ENCODE assay signal across 9 cellular contexts in the genomic region with DNA sequence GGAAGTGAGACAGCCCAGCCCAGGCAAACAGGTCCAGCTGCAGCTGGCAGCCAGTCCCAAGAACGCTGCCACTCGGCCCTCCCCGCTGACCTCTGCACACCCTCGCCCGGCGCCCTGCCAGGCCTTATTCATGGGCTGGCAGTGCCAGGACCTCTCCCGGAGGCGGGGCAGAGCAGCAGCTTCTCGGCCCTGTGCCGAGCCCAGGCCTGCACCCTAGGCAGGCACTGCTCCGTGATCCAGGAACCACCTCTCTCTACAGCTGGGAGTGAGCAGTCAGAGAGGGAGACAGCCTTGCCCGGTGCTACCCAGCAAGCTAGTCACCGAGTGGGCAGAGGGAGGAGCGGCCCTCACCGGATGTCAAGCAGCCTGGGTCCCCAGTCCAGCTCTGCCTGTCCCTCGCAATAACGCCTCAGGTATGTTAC.
A peak's percentile ranks its signal among the peaks of the same experiment; 100 is the strongest.
DNase-seq lines count a peak whose midpoint lies in the region; TF ChIP-seq lines count a peak whose summit lies in the region.
"Had no signal": no experiment of that assay in that cellular context is flagged by ENCODE, and none has a peak within 500 bp of the region (broad histone marks: within the 10 kb centered on the region; RNA-seq: fewer than 3 reads in every experiment).

No MANE protein-coding gene starts in this region.

- H3K4me3 ChIP-seq in esophagus (ENCODE audit: low read depth in 1 of 2, low read length in 2 of 2): peak overlapping the region; percentile 35 to 43
- H3K4me3 ChIP-seq in muscle layer of duodenum (ENCODE audit: low read depth in 1 of 2, low read length in 2 of 2): peak overlapping the region in 1 of 2 donors; percentile 16
- no peak overlapping the region for H3K4me3 ChIP-seq in smooth muscle cell
- no peak overlapping the region for H3K4me3 ChIP-seq in brain microvascular endothelial cell (ENCODE audit: low read depth, low read length)
- H3K4me3 ChIP-seq: BLaER1 treated with 17β-estradiol and CSF1 and Interleukin-3, amounts not matched to agents 10 nM and 100 nM had no signal

- H3K36me3 Mint-ChIP-seq in activated T-helper 2 cell treated with anti-CD3 and anti-CD28 coated beads, Interferon-gamma antibody, Interleukin-2, Interleukin-4, amounts not matched to agents 10 μg/mL and 5 μg/mL and 100 μg/mL, durations not matched to agents 14 hours and 24 hours and 36 hours (ENCODE audit: low read depth): no peaks in the 10 kb centered on the region

- H3K9me3 Mint-ChIP-seq in activated T-helper 2 cell treated with anti-CD3 and anti-CD28 coated beads, Interferon-gamma antibody, Interleukin-2, Interleukin-4, amounts not matched to agents 10 μg/mL and 5 μg/mL and 100 μg/mL, durations not matched to agents 14 hours and 24 hours and 36 hours: no peaks in the 10 kb centered on the region

- no peaks in the 10 kb centered on the region for H3K4me1 Mint-ChIP-seq in activated T-helper 2 cell treated with anti-CD3 and anti-CD28 coated beads, Interferon-gamma antibody, Interleukin-2, Interleukin-4, amounts not matched to agents 10 μg/mL and 5 μg/mL and 100 μg/mL, durations not matched to agents 14 hours and 24 hours and 36 hours (ENCODE audit: low read depth)

- DNase-seq in ACHN: peak; percentile 94
- peak; percentile 61 for DNase-seq in NCI-H774 (lab: John Stamatoyannopoulos, UW)
- no peak for DNase-seq in smooth muscle cell (lab: John Stamatoyannopoulos, UW; ENCODE audit: unreplicated experiment)
- no peak for DNase-seq in NCI-H748 treated with DMSO at 0.1 percent for 48 hours (lab: John Stamatoyannopoulos, UW)
- no peak for DNase-seq in brain microvascular endothelial cell
- DNase-seq in activated T-helper 2 cell treated with anti-CD3 and anti-CD28 coated beads, Interferon-gamma antibody, Interleukin-2, Interleukin-4, amounts not matched to agents 10 μg/mL and 5 μg/mL and 100 μg/mL, durations not matched to agents 14 hours and 24 hours and 36 hours (ENCODE audit: low spot score): no peak

- H3K36me3 ChIP-seq in esophagus (ENCODE audit: control insufficient read depth in 2 of 2, insufficient read depth in 2 of 2, low read length in 1 of 2): no peaks in the 10 kb centered on the region
- no peaks in the 10 kb centered on the region for H3K36me3 ChIP-seq in muscle layer of duodenum (ENCODE audit: control insufficient read depth in 1 of 2, insufficient read depth in 2 of 2, low read length in 2 of 2)
- H3K36me3 ChIP-seq in smooth muscle cell (ENCODE audit: low read depth): no peaks in the 10 kb centered on the region
- H3K36me3 ChIP-seq in brain microvascular endothelial cell (replicated peaks): no peaks in the 10 kb centered on the region
- H3K36me3 ChIP-seq: BLaER1 treated with 17β-estradiol and CSF1 and Interleukin-3, amounts not matched to agents 10 nM and 100 nM had no signal

- TF ChIP-seq CTCF in smooth muscle cell (IDR thresholded peaks at IDR 0.05; ENCODE audit: borderline replicate concordance, insufficient read depth, poor library complexity, severe bottlenecking): no peak
- TF ChIP-seq CTCF in brain microvascular endothelial cell (IDR thresholded peaks at IDR 0.05; ENCODE audit: low read depth, low read length, missing control alignments): no peak

- H3K4me1 ChIP-seq in esophagus (ENCODE audit: control insufficient read depth in 2 of 2, insufficient read depth in 2 of 2, low read length in 1 of 2): peaks cover 8 to 22% of the 10 kb centered on the region in 2 donors
- peaks cover 0 to 11% of the 10 kb centered on the region in 2 donors for H3K4me1 ChIP-seq in muscle layer of duodenum (ENCODE audit: control insufficient read depth in 1 of 2, insufficient read depth in 2 of 2, low read length in 2 of 2)
- H3K4me1 ChIP-seq in smooth muscle cell (ENCODE audit: low read depth): no peaks in the 10 kb centered on the region

- H3K27ac ChIP-seq in esophagus (ENCODE audit: low read depth in 2 of 2, low read length in 1 of 2) (peak overlapping the region; percentile 78 to 85), muscle layer of duodenum (ENCODE audit: low read length) (peak overlapping the region; percentile 43), smooth muscle cell (ENCODE audit: low read depth) (no peak overlapping the region), brain microvascular endothelial cell (no peak overlapping the region)
- H3K27ac ChIP-seq: BLaER1 treated with 17β-estradiol and CSF1 and Interleukin-3, amounts not matched to agents 10 nM and 100 nM had no signal

- intact Hi-C loops in activated T-helper 2 cell treated with anti-CD3 and anti-CD28 coated beads, Interferon-gamma antibody, Interleukin-2, Interleukin-4, amounts not matched to agents 10 μg/mL and 5 μg/mL and 100 μg/mL, durations not matched to agents 14 hours and 24 hours and 36 hours (cut with micrococcal nuclease): loop anchor here (10.0 kb wide), 1 partner anchor 74 kb away; no protein-coding TSS in a partner anchor

- no peaks in the 10 kb centered on the region for H3F3A ChIP-seq in smooth muscle cell (ENCODE audit: low read depth)

- no peak overlapping the region for H2AFZ ChIP-seq in smooth muscle cell (ENCODE audit: low read depth)

- H3K9me3 ChIP-seq in esophagus (ENCODE audit: control insufficient read depth in 2 of 2, insufficient read depth in 1 of 2, low read depth in 1 of 2, low read length in 1 of 2): peaks cover 0 to 4% of the 10 kb centered on the region in 2 donors
- H3K9me3 ChIP-seq in muscle layer of duodenum (ENCODE audit: control insufficient read depth in 1 of 2, low read length in 2 of 2): no peaks in the 10 kb centered on the region
- H3K9me3 ChIP-seq in smooth muscle cell (replicated peaks; ENCODE audit: low read depth): no peaks in the 10 kb centered on the region
- H3K9me3 ChIP-seq: BLaER1 treated with 17β-estradiol and CSF1 and Interleukin-3, amounts not matched to agents 10 nM and 100 nM had no signal

- H3K27me3 ChIP-seq in esophagus (ENCODE audit: control insufficient read depth in 1 of 2, insufficient read depth in 2 of 2, low read length in 2 of 2) (peaks cover 0 to 2% of the 10 kb centered on the region in 2 donors), muscle layer of duodenum (ENCODE audit: low read depth, low read length) (peaks cover 7% of the 10 kb centered on the region), smooth muscle cell (ENCODE audit: low read depth) (no peaks in the 10 kb centered on the region), brain microvascular endothelial cell (replicated peaks) (peaks cover 17% of the 10 kb centered on the region)

- no peaks in the 10 kb centered on the region for H3K79me2 ChIP-seq in smooth muscle cell (ENCODE audit: low read depth)

- H3K9ac ChIP-seq in smooth muscle cell (ENCODE audit: low read depth): no peak overlapping the region
- H3K9ac ChIP-seq: BLaER1 treated with 17β-estradiol and CSF1 and Interleukin-3, amounts not matched to agents 10 nM and 100 nM had no signal

- H3K4me2 ChIP-seq in smooth muscle cell: no peak overlapping the region

- H3K4me3 Mint-ChIP-seq in activated T-helper 2 cell treated with anti-CD3 and anti-CD28 coated beads, Interferon-gamma antibody, Interleukin-2, Interleukin-4, amounts not matched to agents 10 μg/mL and 5 μg/mL and 100 μg/mL, durations not matched to agents 14 hours and 24 hours and 36 hours (ENCODE audit: low read depth): no peak overlapping the region

- in situ Hi-C loops in ACHN (cut with HindIII; ENCODE audit: low pct_ligation_motif_present, low pct_unique_long_range_greater_than_20kb, low sequenced_read_pairs): no loop called here
- in situ Hi-C loops in brain microvascular endothelial cell (cut with HindIII; ENCODE audit: low pct_ligation_motif_present, low sequenced_read_pairs): no loop called here

- no peak overlapping the region for H3K27ac Mint-ChIP-seq in activated T-helper 2 cell treated with anti-CD3 and anti-CD28 coated beads, Interferon-gamma antibody, Interleukin-2, Interleukin-4, amounts not matched to agents 10 μg/mL and 5 μg/mL and 100 μg/mL, durations not matched to agents 14 hours and 24 hours and 36 hours

- H4K20me1 ChIP-seq in smooth muscle cell (ENCODE audit: low read depth): no peaks in the 10 kb centered on the region

- 27 to 28% methylated on average over 17 of the region's 17 CpGs for WGBS in esophagus, 2 donors
- 92% methylated on average over 17 of the region's 17 CpGs for WGBS in smooth muscle cell (ENCODE audit: low lambda C conversion rate)

- H3K27me3 Mint-ChIP-seq in activated T-helper 2 cell treated with anti-CD3 and anti-CD28 coated beads, Interferon-gamma antibody, Interleukin-2, Interleukin-4, amounts not matched to agents 10 μg/mL and 5 μg/mL and 100 μg/mL, durations not matched to agents 14 hours and 24 hours and 36 hours (ENCODE audit: low read depth): no peaks in the 10 kb centered on the region

Comparison
In these comparisons a context has a peak if more than half of its experiments do, and no peak if none do; other contexts are left out.
1. DNase-seq: peak in ACHN (single experiment) and NCI-H774 (single experiment); none in smooth muscle cell (single experiment), NCI-H748 treated with DMSO at 0.1 percent for 48 hours (single experiment), brain microvascular endothelial cell (single experiment) and activated T-helper 2 cell treated with anti-CD3 and anti-CD28 coated beads, Interferon-gamma antibody, Interleukin-2, Interleukin-4, amounts not matched to agents 10 μg/mL and 5 μg/mL and 100 μg/mL, durations not matched to agents 14 hours and 24 hours and 36 hours (single experiment).
2. H3K27ac ChIP-seq: peak in esophagus (2 of 2) and muscle layer of duodenum (single experiment); none in smooth muscle cell (single experiment) and brain microvascular endothelial cell (single experiment).
3. H3K4me3 ChIP-seq: peak in esophagus (2 of 2); none in smooth muscle cell (single experiment) and brain microvascular endothelial cell (single experiment).